Comparison of ENCODE assay signal across 11 cellular contexts in the genomic region with DNA sequence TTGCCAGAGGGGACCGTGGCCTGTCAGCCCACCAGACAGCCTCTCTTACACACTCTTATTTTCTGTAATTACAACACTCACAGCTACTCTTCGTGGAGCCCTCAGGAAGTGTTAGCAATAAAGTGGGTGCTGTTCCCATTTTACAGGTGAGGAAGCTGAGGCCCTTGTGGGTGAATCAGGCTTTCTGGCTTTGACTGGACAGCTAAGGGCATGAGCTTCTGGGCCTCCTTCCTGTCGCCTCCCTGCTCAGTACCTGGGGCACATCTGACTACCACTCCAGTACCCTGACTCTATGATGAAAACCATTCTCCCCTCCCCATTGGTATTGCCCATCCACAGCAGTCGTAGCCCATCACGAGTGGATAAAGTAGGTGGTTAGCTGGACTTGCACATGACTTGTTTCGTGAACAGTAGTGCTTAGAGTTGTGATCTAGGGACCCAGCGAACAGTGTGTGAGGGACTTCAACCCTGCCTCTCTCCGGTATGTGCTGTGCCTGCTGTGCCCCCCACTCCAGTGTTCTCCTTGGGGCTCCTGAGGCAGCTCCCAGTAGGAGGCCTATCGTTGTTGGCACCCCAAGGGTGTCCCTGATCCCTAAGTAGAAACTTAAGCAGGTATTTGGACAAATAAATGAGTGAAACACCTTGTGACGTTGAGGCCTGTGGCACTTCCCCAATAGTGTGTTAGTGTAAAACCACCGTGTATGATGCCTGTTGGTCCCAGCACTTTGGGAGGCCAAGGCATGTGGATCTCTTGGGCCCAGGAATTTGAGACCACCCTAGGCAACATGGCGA. TPM values are rescaled to one million over a fixed set of nuclear protein-coding genes. Genes with fewer than 3 reads are reported as not detected.
A peak's percentile ranks its signal among the peaks of the same experiment; 100 is the strongest.
DNase-seq lines count a peak whose midpoint lies in the region; ATAC-seq and TF ChIP-seq lines count a peak whose summit lies in the region.
"Had no signal": no experiment of that assay in that cellular context is flagged by ENCODE, and none has a peak within 500 bp of the region (broad histone marks: within the 10 kb centered on the region; RNA-seq: fewer than 3 reads in every experiment).

No MANE protein-coding gene starts in this region.

- H3K4me3 ChIP-seq in OCI-LY3 (ENCODE audit: low read length) (no peak overlapping the region), skin epidermis (no peak overlapping the region), esophagus muscularis mucosa (no peak overlapping the region)
- H3K4me3 ChIP-seq: A549 had no signal

- peaks cover 57% of the 10 kb centered on the region for H3K4me1 Mint-ChIP-seq in activated CD4-positive, alpha-beta T cell treated with anti-CD3 and anti-CD28 coated beads, Interleukin-2, amount 10 ng/mL, durations not matched to agents 24 days and 14 days
- peaks cover 61% of the 10 kb centered on the region for H3K4me1 Mint-ChIP-seq in central memory CD8-positive, alpha-beta T cell

- H3K4me3 Mint-ChIP-seq in activated CD4-positive, alpha-beta T cell treated with anti-CD3 and anti-CD28 coated beads, Interleukin-2, amount 10 ng/mL, durations not matched to agents 24 days and 14 days, result peak overlapping the region; percentile 19
- peak overlapping the region; percentile 56 for H3K4me3 Mint-ChIP-seq in central memory CD8-positive, alpha-beta T cell

- intact Hi-C loops in activated CD4-positive, alpha-beta T cell treated with anti-CD3 and anti-CD28 coated beads, Interleukin-2, amount 10 ng/mL, durations not matched to agents 24 days and 14 days (cut with micrococcal nuclease), result no loop called here
- intact Hi-C loops in esophagus muscularis mucosa (cut with DNase I), result no loop called here

- TF ChIP-seq EP300 in esophagus muscularis mucosa (IDR thresholded peaks at IDR 0.05), result no peak

- peak overlapping the region; percentile 80 for H3K27ac Mint-ChIP-seq in activated CD4-positive, alpha-beta T cell treated with anti-CD3 and anti-CD28 coated beads, Interleukin-2, amount 10 ng/mL, durations not matched to agents 24 days and 14 days
- peak overlapping the region; percentile 39 for H3K27ac Mint-ChIP-seq in central memory CD8-positive, alpha-beta T cell (ENCODE audit: low read depth)

- peak overlapping the region; percentile 11; the same call in 1 of the 2 replicates for H3K4me2 ChIP-seq in OCI-LY3 (ENCODE audit: low read length)
- H3K4me2 ChIP-seq: A549 had no signal

- H3K9me3 ChIP-seq in OCI-LY3 (ENCODE audit: insufficient read depth, low read length) (no peaks in the 10 kb centered on the region), esophagus muscularis mucosa (no peaks in the 10 kb centered on the region)
- H3K9me3 ChIP-seq: A549 had no signal

- H2AFZ ChIP-seq in OCI-LY3 (ENCODE audit: low read depth, low read length), result no peak overlapping the region

- peaks cover 78% of the 10 kb centered on the region for H4K20me1 ChIP-seq in OCI-LY3 (ENCODE audit: insufficient read depth, low read length)

- 88% methylated on average over 12 of the region's 12 CpGs for WGBS in esophagus muscularis mucosa

- DNase-seq in activated CD4-positive, alpha-beta T cell treated with anti-CD3 and anti-CD28 coated beads, Interleukin-2, amount 10 ng/mL, durations not matched to agents 24 days and 14 days, result no peak
- no peak for DNase-seq in activated CD4-positive, alpha-beta T cell treated with anti-CD3 and anti-CD28 coated beads for 1 hour
- no peak for DNase-seq in central memory CD8-positive, alpha-beta T cell (ENCODE audit: low spot score in 2 of 2)
- DNase-seq in DMS79 (lab: John Stamatoyannopoulos, UW), result no peak
- no peak for DNase-seq in esophagus muscularis mucosa (ENCODE audit: extremely low spot score)
- DNase-seq: activated gamma-delta T cell, NCI-H526 had no signal

- no peak overlapping the region for H3K9ac ChIP-seq in OCI-LY3 (ENCODE audit: low read length)

- peaks cover 89% of the 10 kb centered on the region for H3K79me2 ChIP-seq in OCI-LY3 (ENCODE audit: low read length)

- no peaks in the 10 kb centered on the region for H3K27me3 Mint-ChIP-seq in activated CD4-positive, alpha-beta T cell treated with anti-CD3 and anti-CD28 coated beads, Interleukin-2, amount 10 ng/mL, durations not matched to agents 24 days and 14 days
- H3K27me3 Mint-ChIP-seq in central memory CD8-positive, alpha-beta T cell, result no peaks in the 10 kb centered on the region

- H3K4me1 ChIP-seq in OCI-LY3 (ENCODE audit: low read length), result peaks cover 38% of the 10 kb centered on the region
- H3K4me1 ChIP-seq in esophagus muscularis mucosa, result peaks cover 11 to 47% (median 17%) of the 10 kb centered on the region in 4 donors
- H3K4me1 ChIP-seq: A549 had no signal

- H3K36me3 Mint-ChIP-seq in activated CD4-positive, alpha-beta T cell treated with anti-CD3 and anti-CD28 coated beads, Interleukin-2, amount 10 ng/mL, durations not matched to agents 24 days and 14 days (ENCODE audit: low read depth), result peaks cover 28% of the 10 kb centered on the region
- peaks cover 15% of the 10 kb centered on the region for H3K36me3 Mint-ChIP-seq in central memory CD8-positive, alpha-beta T cell (ENCODE audit: insufficient read depth)

- H3K27me3 ChIP-seq in OCI-LY3 (ENCODE audit: low read depth, low read length), result no peaks in the 10 kb centered on the region
- no peaks in the 10 kb centered on the region for H3K27me3 ChIP-seq in esophagus muscularis mucosa

- TF ChIP-seq CTCF in OCI-LY3 (IDR thresholded peaks at IDR 0.05; ENCODE audit: low read depth, low read length) (no peak), esophagus muscularis mucosa (IDR thresholded peaks at IDR 0.05) (no peak)

- no peak for ATAC-seq in central memory CD8-positive, alpha-beta T cell (replicated peaks; ENCODE audit: extremely low read depth, poor library complexity, severe bottlenecking)
- no peak for ATAC-seq in GM19452 (IDR thresholded peaks at IDR 0.05; ENCODE audit: unreplicated experiment)

- TF ChIP-seq POLR2A in esophagus muscularis mucosa (IDR thresholded peaks at IDR 0.05; ENCODE audit: low read depth), result no peak

- H3K36me3 ChIP-seq in OCI-LY3 (replicated peaks; ENCODE audit: low read depth, low read length), result peaks cover 17% of the 10 kb centered on the region
- H3K36me3 ChIP-seq in esophagus muscularis mucosa, result no peaks in the 10 kb centered on the region

- H3K27ac ChIP-seq in OCI-LY3 (ENCODE audit: low read length) (peak overlapping the region; percentile 11), skin epidermis (peak overlapping the region in 13 of 21 experiments; percentile 7 to 68 (median 48)), esophagus muscularis mucosa (replicated peaks in 1 of 4) (no peak overlapping the region)
- H3K27ac ChIP-seq: A549 had no signal

- H3K9me3 Mint-ChIP-seq in activated CD4-positive, alpha-beta T cell treated with anti-CD3 and anti-CD28 coated beads, Interleukin-2, amount 10 ng/mL, durations not matched to agents 24 days and 14 days, result no peaks in the 10 kb centered on the region
- no peaks in the 10 kb centered on the region for H3K9me3 Mint-ChIP-seq in central memory CD8-positive, alpha-beta T cell

RNA-seq across cellular contexts. Expression of a gene that starts 38.6 kb away (rescaled TPM):
- 134 and 135 TPM in 2 replicates for total RNA-seq in activated CD4-positive, alpha-beta T cell treated with anti-CD3 and anti-CD28 coated beads, Interleukin-2, amount 10 ng/mL, durations not matched to agents 24 days and 14 days
- 10 to 100 TPM; 34.9 to 60.5 (median 42.5) TPM for total RNA-seq in esophagus muscularis mucosa

Comparison
In these comparisons a context has a peak if more than half of its experiments do, and no peak if none do; other contexts are left out.
1. H3K27ac ChIP-seq: peak in OCI-LY3 (single experiment) and skin epidermis (13 of 21); none in esophagus muscularis mucosa (0 of 4).